1 cellular context compared by ENCODE assay signal in the genomic region with DNA sequence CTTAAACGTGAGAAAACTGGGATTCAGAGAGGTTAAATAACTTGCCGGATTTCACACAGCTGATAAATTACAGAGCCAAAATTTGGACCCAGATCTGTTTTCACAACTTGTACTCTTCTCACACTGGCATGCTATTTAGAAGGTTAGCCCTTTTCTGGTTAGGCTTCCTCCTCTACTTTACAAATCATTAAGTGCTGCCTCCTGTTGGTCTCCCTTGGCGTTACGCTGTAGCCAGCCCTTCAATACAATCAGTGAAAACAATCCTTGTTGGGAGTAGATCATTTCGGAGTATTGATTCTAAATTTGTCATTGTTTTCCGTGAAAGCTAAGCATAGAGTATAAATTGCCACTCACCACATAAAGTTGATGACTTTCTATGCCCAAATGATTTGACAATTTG.
TF ChIP-seq lines count a peak whose summit lies in the region.

No MANE protein-coding gene starts in this region.

TF ChIP-seq in H1, 55 proteins besides CTCF, POLR2A, EP300 and RAD21:
- TF ChIP-seq, protein P1, sequence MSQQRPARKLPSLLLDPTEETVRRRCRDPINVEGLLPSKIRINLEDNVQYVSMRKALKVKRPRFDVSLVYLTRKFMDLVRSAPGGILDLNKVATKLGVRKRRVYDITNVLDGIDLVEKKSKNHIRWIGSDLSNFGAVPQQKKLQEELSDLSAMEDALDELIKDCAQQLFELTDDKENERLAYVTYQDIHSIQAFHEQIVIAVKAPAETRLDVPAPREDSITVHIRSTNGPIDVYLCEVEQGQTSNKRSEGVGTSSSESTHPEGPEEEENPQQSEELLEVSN (IDR thresholded peaks at IDR 0.05): no peak
- TF ChIP-seq RNF2 (IDR thresholded peaks at IDR 0.05; ENCODE audit: borderline replicate concordance, low read depth, low read length, missing control alignments, poor library complexity, severe bottlenecking) (no peak), BCL11A (IDR thresholded peaks at IDR 0.05; ENCODE audit: low read depth in 2 of 2, low read length in 2 of 2) (no peak), EGR1 (IDR thresholded peaks at IDR 0.05; ENCODE audit: borderline replicate concordance, low read depth, low read length) (no peak), GABPA (IDR thresholded peaks at IDR 0.05; ENCODE audit: borderline replicate concordance, insufficient read depth, low read length) (no peak), BRCA1 (IDR thresholded peaks at IDR 0.05; ENCODE audit: low read depth, low read length) (no peak), SIRT6 (IDR thresholded peaks at IDR 0.05; ENCODE audit: low read length) (no peak), CBX8 (IDR thresholded peaks at IDR 0.05; ENCODE audit: borderline replicate concordance, low read depth, low read length) (no peak), TBP (IDR thresholded peaks at IDR 0.05; ENCODE audit: low read depth, low read length) (no peak), POU5F1 (IDR thresholded peaks at IDR 0.05; ENCODE audit: low read depth, low read length) (no peak)
- TF ChIP-seq, protein P2, sequence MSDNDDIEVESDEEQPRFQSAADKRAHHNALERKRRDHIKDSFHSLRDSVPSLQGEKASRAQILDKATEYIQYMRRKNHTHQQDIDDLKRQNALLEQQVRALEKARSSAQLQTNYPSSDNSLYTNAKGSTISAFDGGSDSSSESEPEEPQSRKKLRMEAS (IDR thresholded peaks at IDR 0.05): no peak
